Comparison of ENCODE assay signal across 31 cellular contexts in genomic region chr5:33565304-33565703, GRCh38.
A peak's percentile ranks its signal among the peaks of the same experiment; 100 is the strongest.
DNase-seq lines count a peak whose midpoint lies in the region; ATAC-seq, FAIRE-seq and TF ChIP-seq lines count a peak whose summit lies in the region.
"Had no signal": no experiment of that assay in that cellular context is flagged by ENCODE, and none has a peak within 500 bp of the region (broad histone marks: within the 10 kb centered on the region; RNA-seq: fewer than 3 reads in every experiment).

No MANE protein-coding gene starts in this region.

- intact Hi-C loops in GM12878 (cut with micrococcal nuclease; ENCODE audit: unreplicated experiment) = no loop called here
- intact Hi-C loops in left cardiac atrium (cut with DNase I) = no loop called here
- intact Hi-C loops in psoas muscle (cut with DNase I) = no loop called here
- intact Hi-C loops in activated CD4-positive, alpha-beta T cell treated with anti-CD3 and anti-CD28 coated beads, Interleukin-2, amount 10 ng/mL, durations not matched to agents 24 days and 14 days (cut with micrococcal nuclease) = no loop called here

- peak; percentile 25 for DNase-seq in Ammon's horn (ENCODE audit: low spot score)
- DNase-seq in GM12878 (ENCODE audit: low read depth, low spot score) = no peak
- DNase-seq in left cardiac atrium = peak; percentile 27
- peak; percentile 23 to 51 for DNase-seq in psoas muscle
- DNase-seq in activated CD4-positive, alpha-beta T cell treated with anti-CD3 and anti-CD28 coated beads, Interleukin-2, amount 10 ng/mL, durations not matched to agents 24 days and 14 days = no peak
- no peak for DNase-seq in NK-92 (lab: John Stamatoyannopoulos, UW; ENCODE audit: unreplicated experiment)
- no peak for DNase-seq in COLO829 (ENCODE audit: low spot score)
- no peak for DNase-seq in D341Med (ENCODE audit: low spot score)
- DNase-seq: activated CD4-positive, alpha-beta T cell treated with anti-CD3 and anti-CD28 coated beads for 1 hour; activated effector memory CD4-positive, alpha-beta T cell treated with Interleukin-2 at 50 U/mL for 16 hours; activated naive CD8-positive, alpha-beta T cell treated with anti-CD3 and anti-CD28 coated beads, Interleukin-2, amount 10 ng/mL, durations not matched to agents 7 days and 5 days; activated T-cell treated with anti-CD3 and anti-CD28 coated beads for 4 hours; BE2C; CD8-positive, alpha-beta memory T cell; cerebellar nuclear complex; mammary epithelial cell; NCI-H1048; NCI-H2029; NCI-H69; stimulated activated CD4-positive, alpha-beta T cell treated with anti-CD3 and anti-CD28 coated beads, Interleukin-1b, Interleukin-23, amount 100 ng/mL, for 48 hours; stimulated activated CD8-positive, alpha-beta memory T cell treated with anti-CD3 and anti-CD28 coated beads, Interleukin-4, amount 100 ng/mL, for 48 hours; stimulated activated naive CD8-positive, alpha-beta T cell treated with anti-CD3 and anti-CD28 coated beads, Interleukin-15, amount 100 ng/mL, for 72 hours had no signal

- TF ChIP-seq RAD21 in GM12878 (IDR thresholded peaks at IDR 0.05; ENCODE audit: insufficient read depth, low read depth, low read length) = no peak

- no peak overlapping the region for H3K27ac Mint-ChIP-seq in activated CD4-positive, alpha-beta T cell treated with anti-CD3 and anti-CD28 coated beads, Interleukin-2, amount 10 ng/mL, durations not matched to agents 24 days and 14 days
- H3K27ac Mint-ChIP-seq: activated naive CD8-positive, alpha-beta T cell treated with anti-CD3 and anti-CD28 coated beads, Interleukin-2, amount 10 ng/mL, durations not matched to agents 7 days and 5 days; CD8-positive, alpha-beta memory T cell; stimulated activated naive CD8-positive, alpha-beta T cell treated with anti-CD3 and anti-CD28 coated beads, Interleukin-15, amount 100 ng/mL, for 72 hours; T-helper 1 cell treated with Interleukin-12 subunit alpha and Interleukin-12 subunit beta and Interleukin-4 antibody, amounts not matched to agents 30 μg/mL and 1 μg/mL, for 36 hours; type B pancreatic cell had no signal

- H3K36me3 ChIP-seq in GM12878 (ENCODE audit: control insufficient read depth in 2 of 2, insufficient read depth in 2 of 2, low read length in 1 of 2) = no peaks in the 10 kb centered on the region
- H3K36me3 ChIP-seq in psoas muscle (ENCODE audit: insufficient read depth in 1 of 2, low read depth in 1 of 2) = no peaks in the 10 kb centered on the region
- H3K36me3 ChIP-seq: BE2C, SJSA1 had no signal

- in situ Hi-C loops in GM12878 (cut with MboI) = no loop called here

- H4K20me1 ChIP-seq in GM12878 (ENCODE audit: control insufficient read depth, insufficient read depth) = no peaks in the 10 kb centered on the region

- no peak overlapping the region for H2AFZ ChIP-seq in GM12878 (ENCODE audit: control insufficient read depth, low read depth, low read length)

- CTCF ChIA-PET in GM12878 (lab: Yijun Ruan, JAX) = no interaction called here

- H3K4me3 Mint-ChIP-seq in activated CD4-positive, alpha-beta T cell treated with anti-CD3 and anti-CD28 coated beads, Interleukin-2, amount 10 ng/mL, durations not matched to agents 24 days and 14 days = no peak overlapping the region
- H3K4me3 Mint-ChIP-seq: activated naive CD8-positive, alpha-beta T cell treated with anti-CD3 and anti-CD28 coated beads, Interleukin-2, amount 10 ng/mL, durations not matched to agents 7 days and 5 days; CD8-positive, alpha-beta memory T cell; stimulated activated naive CD8-positive, alpha-beta T cell treated with anti-CD3 and anti-CD28 coated beads, Interleukin-15, amount 100 ng/mL, for 72 hours; T-helper 1 cell treated with Interleukin-12 subunit alpha and Interleukin-12 subunit beta and Interleukin-4 antibody, amounts not matched to agents 30 μg/mL and 1 μg/mL, for 36 hours; type B pancreatic cell had no signal

- H3K79me2 ChIP-seq in GM12878 (ENCODE audit: control insufficient read depth, insufficient read depth, low read length) = no peaks in the 10 kb centered on the region

- H3K4me1 ChIP-seq in GM12878 (ENCODE audit: control insufficient read depth, insufficient read depth, low read length) = no peaks in the 10 kb centered on the region
- no peaks in the 10 kb centered on the region for H3K4me1 ChIP-seq in psoas muscle
- H3K4me1 ChIP-seq: BE2C, SJSA1 had no signal

- TF ChIP-seq EP300 in GM12878 (IDR thresholded peaks at IDR 0.05; ENCODE audit: borderline replicate concordance in 1 of 2, control insufficient read depth in 1 of 2, low read depth in 2 of 2, low read length in 2 of 2) = no peak

- WGBS in GM12878 (ENCODE audit: insufficient coverage, insufficient replicate concordance, low lambda C conversion rate, missing lambda C conversion rate) = 30% methylated on average over 4 of the region's 4 CpGs
- WGBS in psoas muscle, 3 donors = 25 to 33% (median 25%) methylated on average over 4 of the region's 4 CpGs

- H3K27ac ChIP-seq in GM12878 (ENCODE audit: control insufficient read depth, insufficient read depth) = no peak overlapping the region
- H3K27ac ChIP-seq in psoas muscle = no peak overlapping the region
- H3K27ac ChIP-seq: SJSA1, skin epidermis had no signal

- H3K27me3 ChIP-seq in GM12878 (replicated peaks in 1 of 2; ENCODE audit: control insufficient read depth in 2 of 2, insufficient read depth in 2 of 2, low read length in 1 of 2) = no peaks in the 10 kb centered on the region
- H3K27me3 ChIP-seq in psoas muscle (ENCODE audit: insufficient read depth in 3 of 3, low read length in 2 of 3) = no peaks in the 10 kb centered on the region
- H3K27me3 ChIP-seq: BE2C, SJSA1 had no signal

- no TSS peak for BruUV-seq in GM12878 (replicated peaks; lab: Mats Ljungman, UMichigan)

- POLR2A ChIA-PET in GM12878 (lab: Charles Lee) = interaction anchor here (0.7 kb wide), 1 partner anchor 312 kb away, joined by 7 read pairs; no protein-coding TSS in a partner anchor

- H3K36me3 Mint-ChIP-seq in activated CD4-positive, alpha-beta T cell treated with anti-CD3 and anti-CD28 coated beads, Interleukin-2, amount 10 ng/mL, durations not matched to agents 24 days and 14 days (ENCODE audit: low read depth) = no peaks in the 10 kb centered on the region
- H3K36me3 Mint-ChIP-seq: activated naive CD8-positive, alpha-beta T cell treated with anti-CD3 and anti-CD28 coated beads, Interleukin-2, amount 10 ng/mL, durations not matched to agents 7 days and 5 days; CD8-positive, alpha-beta memory T cell; type B pancreatic cell had no signal

- TF ChIP-seq POLR2A in GM12878 (IDR thresholded peaks at IDR 0.05; ENCODE audit: low read depth, low read length) = no peak

- TF ChIP-seq CTCF in GM12878 (IDR thresholded peaks at IDR 0.05 in 2 of 3, conservative IDR thresholded peaks at IDR 0.05 in 1 of 3; ENCODE audit: control insufficient read depth in 2 of 3, extremely low read depth in 1 of 3, insufficient read depth in 1 of 3, low read depth in 3 of 3, low read length in 3 of 3) = no peak
- TF ChIP-seq CTCF in psoas muscle (IDR thresholded peaks at IDR 0.05) = no peak

- SMC1A ChIA-PET in GM12878 (lab: Charles Lee; ENCODE audit: uncharacterized antibody, unreplicated experiment) = interaction anchor here (2.2 kb wide), 1 partner anchor 12 kb away, joined by 7 read pairs; no protein-coding TSS in a partner anchor

- no peak overlapping the region for H3K4me3 ChIP-seq in GM12878
- no peak overlapping the region for H3K4me3 ChIP-seq in psoas muscle
- H3K4me3 ChIP-seq: SJSA1, skin epidermis had no signal

- FAIRE-seq in GM12878 (lab: Jason Lieb, UNC) = peak; percentile 31
- FAIRE-seq: astrocyte, endothelial cell of umbilical vein, G401.6, H54, RCC 7860 had no signal

- no peaks in the 10 kb centered on the region for H3K9me3 Mint-ChIP-seq in activated CD4-positive, alpha-beta T cell treated with anti-CD3 and anti-CD28 coated beads, Interleukin-2, amount 10 ng/mL, durations not matched to agents 24 days and 14 days
- H3K9me3 Mint-ChIP-seq: activated naive CD8-positive, alpha-beta T cell treated with anti-CD3 and anti-CD28 coated beads, Interleukin-2, amount 10 ng/mL, durations not matched to agents 7 days and 5 days; stimulated activated naive CD8-positive, alpha-beta T cell treated with anti-CD3 and anti-CD28 coated beads, Interleukin-15, amount 100 ng/mL, for 72 hours; T-helper 1 cell treated with Interleukin-12 subunit alpha and Interleukin-12 subunit beta and Interleukin-4 antibody, amounts not matched to agents 30 μg/mL and 1 μg/mL, for 36 hours; type B pancreatic cell had no signal

- ATAC-seq in GM12878 (no peak), left cardiac atrium (peak; percentile 68 to 82), psoas muscle (peak in 1 of 4 donors; percentile 29)
- ATAC-seq: stimulated activated naive CD8-positive, alpha-beta T cell treated with anti-CD3 and anti-CD28 coated beads, Interleukin-15, amount 100 ng/mL, for 72 hours had no signal

- H3K9ac ChIP-seq in GM12878 (ENCODE audit: control insufficient read depth, insufficient read depth, low read length) = no peak overlapping the region

- H3K4me2 ChIP-seq in GM12878 (ENCODE audit: control insufficient read depth, insufficient read depth) = no peak overlapping the region

- no peaks in the 10 kb centered on the region for H3K27me3 Mint-ChIP-seq in activated CD4-positive, alpha-beta T cell treated with anti-CD3 and anti-CD28 coated beads, Interleukin-2, amount 10 ng/mL, durations not matched to agents 24 days and 14 days
- H3K27me3 Mint-ChIP-seq: activated naive CD8-positive, alpha-beta T cell treated with anti-CD3 and anti-CD28 coated beads, Interleukin-2, amount 10 ng/mL, durations not matched to agents 7 days and 5 days; stimulated activated naive CD8-positive, alpha-beta T cell treated with anti-CD3 and anti-CD28 coated beads, Interleukin-15, amount 100 ng/mL, for 72 hours; type B pancreatic cell had no signal

- no peaks in the 10 kb centered on the region for H3K4me1 Mint-ChIP-seq in activated CD4-positive, alpha-beta T cell treated with anti-CD3 and anti-CD28 coated beads, Interleukin-2, amount 10 ng/mL, durations not matched to agents 24 days and 14 days
- H3K4me1 Mint-ChIP-seq: activated naive CD8-positive, alpha-beta T cell treated with anti-CD3 and anti-CD28 coated beads, Interleukin-2, amount 10 ng/mL, durations not matched to agents 7 days and 5 days; CD8-positive, alpha-beta memory T cell; stimulated activated naive CD8-positive, alpha-beta T cell treated with anti-CD3 and anti-CD28 coated beads, Interleukin-15, amount 100 ng/mL, for 72 hours had no signal

- no peaks in the 10 kb centered on the region for H3K9me3 ChIP-seq in GM12878 (replicated peaks; ENCODE audit: control insufficient read depth, insufficient read depth, low read length)
- no peaks in the 10 kb centered on the region for H3K9me3 ChIP-seq in psoas muscle
- H3K9me3 ChIP-seq: BE2C, SJSA1 had no signal

- RAD21 ChIA-PET in GM12878 (lab: Charles Lee; ENCODE audit: unreplicated experiment) = no interaction called here

TF ChIP-seq in GM12878, 131 proteins besides CTCF, POLR2A, EP300 and RAD21 (continues in another document):
- TF ChIP-seq ETV6 (conservative IDR thresholded peaks at IDR 0.05 in 1 of 2, IDR thresholded peaks at IDR 0.05 in 1 of 2; ENCODE audit: borderline replicate concordance in 1 of 2, low read depth in 1 of 2) = no peak

Comparison
In these comparisons a context has a peak if more than half of its experiments do, and no peak if none do; other contexts are left out.
1. DNase-seq: peak in Ammon's horn (single experiment), left cardiac atrium (single experiment) and psoas muscle (2 of 2); none in GM12878 (single experiment), activated CD4-positive, alpha-beta T cell treated with anti-CD3 and anti-CD28 coated beads, Interleukin-2, amount 10 ng/mL, durations not matched to agents 24 days and 14 days (single experiment), NK-92 (single experiment), COLO829 (single experiment) and D341Med (single experiment).